Comparison of ENCODE assay signal across 34 cellular contexts in genomic region chr20:62276448-62276847, GRCh38. TPM values are rescaled to one million over a fixed set of nuclear protein-coding genes. Genes with fewer than 3 reads are reported as not detected.
DNase-seq lines count a peak whose midpoint lies in the region; ATAC-seq and TF ChIP-seq lines count a peak whose summit lies in the region.
"Had no signal": no experiment of that assay in that cellular context is flagged by ENCODE, and none has a peak within 500 bp of the region (broad histone marks: within the 10 kb centered on the region; RNA-seq: fewer than 3 reads in every experiment).

No MANE protein-coding gene starts in this region.

- intact Hi-C loops in gastrocnemius medialis (cut with DNase I; ENCODE audit: low total_unique reads), result no loop called here

- peak; percentile 90 to 94 for ATAC-seq in gastrocnemius medialis
- ATAC-seq in foreskin keratinocyte, result no peak
- ATAC-seq: activated CD4-positive, CD25-positive, alpha-beta regulatory T cell treated with anti-CD3 and anti-CD28 coated beads, Interleukin-2, amount 50 U/mL, for 24 hours; activated CD8-positive, alpha-beta memory T cell treated with anti-CD3 and anti-CD28 coated beads, Interleukin-2, amount 10 ng/mL, durations not matched to agents 7 days and 5 days; CD8-positive, alpha-beta T cell; left lung; naive thymus-derived CD4-positive, alpha-beta T cell; Panc1 had no signal

- H3K27ac ChIP-seq in right atrium auricular region (peak overlapping the region; percentile 45 to 66), gastrocnemius medialis (peak overlapping the region; percentile 77 to 95 (median 90)), foreskin keratinocyte (no peak overlapping the region)
- H3K27ac ChIP-seq in effector memory CD4-positive, alpha-beta T cell (ENCODE audit: insufficient read depth, low read length, poor library complexity, severe bottlenecking), result no peak overlapping the region
- H3K27ac ChIP-seq: HL-60, left lung, uterus had no signal

- no peak overlapping the region for H3K4me3 ChIP-seq in right atrium auricular region
- no peak overlapping the region for H3K4me3 ChIP-seq in gastrocnemius medialis
- no peak overlapping the region for H3K4me3 ChIP-seq in effector memory CD4-positive, alpha-beta T cell (ENCODE audit: insufficient read depth, low read depth, low read length, poor library complexity, severe bottlenecking)
- H3K4me3 ChIP-seq: left lung, uterus had no signal

- in situ Hi-C loops in G401 (cut with HindIII; ENCODE audit: low sequenced_read_pairs) (loop anchor here (25.0 kb wide), 1 partner anchor 264 kb away; no protein-coding TSS in a partner anchor), gastrocnemius medialis (cut with MboI; ENCODE audit: low sequenced_read_pairs in 4 of 4) (loop anchor here in 1 of 4 donors (25.0 kb wide), 1 partner anchor 111 kb away; the partner anchor contains the start of gene RPS21)

- H3K4me1 ChIP-seq in right atrium auricular region, result peaks cover 0 to 19% of the 10 kb centered on the region in 2 donors
- H3K4me1 ChIP-seq in gastrocnemius medialis, result peaks cover 17 to 29% of the 10 kb centered on the region in 2 donors
- H3K4me1 ChIP-seq in foreskin keratinocyte, result no peaks in the 10 kb centered on the region
- no peaks in the 10 kb centered on the region for H3K4me1 ChIP-seq in effector memory CD4-positive, alpha-beta T cell (ENCODE audit: control insufficient read depth, insufficient read depth, low read length, poor library complexity, severe bottlenecking)
- H3K4me1 ChIP-seq: left lung, uterus had no signal

- H3K36me3 ChIP-seq in right atrium auricular region, result peaks cover 55% of the 10 kb centered on the region
- H3K36me3 ChIP-seq in gastrocnemius medialis, result peaks cover 0 to 45% of the 10 kb centered on the region in 2 donors
- peaks cover 54% of the 10 kb centered on the region for H3K36me3 ChIP-seq in effector memory CD4-positive, alpha-beta T cell (ENCODE audit: control insufficient read depth, insufficient read depth, low read length)
- H3K36me3 ChIP-seq: uterus had no signal

- H3K9me3 ChIP-seq in right atrium auricular region (no peaks in the 10 kb centered on the region), gastrocnemius medialis (no peaks in the 10 kb centered on the region)
- H3K9me3 ChIP-seq in effector memory CD4-positive, alpha-beta T cell (ENCODE audit: control insufficient read depth, low read length), result no peaks in the 10 kb centered on the region
- H3K9me3 ChIP-seq: left lung, uterus had no signal

- DNase-seq in G401 (ENCODE audit: low spot score) (peak; percentile 99), cerebellar cortex (ENCODE audit: low spot score) (peak; percentile 98), right atrium auricular region (ENCODE audit: low spot score) (no peak), gastrocnemius medialis (peak; percentile 94 to 98), NCI-H1436 treated with DMSO at 0.1 percent for 48 hours (lab: John Stamatoyannopoulos, UW) (no peak), foreskin keratinocyte (no peak), occipital lobe (lab: John Stamatoyannopoulos, UW) (no peak)
- DNase-seq in effector memory CD4-positive, alpha-beta T cell, result no peak
- DNase-seq: activated CD4-positive, alpha-beta T cell treated with anti-CD3 and anti-CD28 coated beads, Interleukin-2, amount 50 U/mL, for 4 hours; activated CD8-positive, alpha-beta memory T cell treated with anti-CD3 and anti-CD28 coated beads, Interleukin-2, amount 10 ng/mL, durations not matched to agents 7 days and 5 days; activated T-cell treated with anti-CD3 and anti-CD28 coated beads, Interleukin-2, amount 50 U/mL, for 48 hours; AML-193; CD8-positive, alpha-beta T cell; GOT3; KG1; left lung; MM.1S; naive thymus-derived CD4-positive, alpha-beta T cell; NCI-H1105 treated with DMSO at 0.1 percent for 48 hours; NCI-H1930; NCI-H524 treated with DMSO at 0.1 percent for 48 hours; SHP77 treated with DMSO at 0.1 percent for 48 hours; stimulated activated CD4-positive, alpha-beta T cell treated with anti-CD3 and anti-CD28 coated beads, Interleukin-1b, Interleukin-23, amount 100 ng/mL, for 48 hours; T-helper 2 cell; uterus had no signal

- TF ChIP-seq POLR2A in gastrocnemius medialis (IDR thresholded peaks at IDR 0.05), result no peak

- TF ChIP-seq CTCF in right atrium auricular region (IDR thresholded peaks at IDR 0.05) (no peak), gastrocnemius medialis (IDR thresholded peaks at IDR 0.05 in 4 of 5, conservative IDR thresholded peaks at IDR 0.05 in 1 of 5) (peak in 1 of 5 experiments; percentile 13), foreskin keratinocyte (conservative IDR thresholded peaks at IDR 0.05) (no peak)

- H3K27me3 ChIP-seq in right atrium auricular region, result no peaks in the 10 kb centered on the region
- no peaks in the 10 kb centered on the region for H3K27me3 ChIP-seq in gastrocnemius medialis
- H3K27me3 ChIP-seq in foreskin keratinocyte, result no peaks in the 10 kb centered on the region
- H3K27me3 ChIP-seq in effector memory CD4-positive, alpha-beta T cell (replicated peaks; ENCODE audit: control insufficient read depth, insufficient read depth, low read length, poor library complexity, severe bottlenecking), result no peaks in the 10 kb centered on the region
- H3K27me3 ChIP-seq: left lung, uterus had no signal

RNA-seq across cellular contexts. Expression of gene ADRM1, which starts 26.3 kb away (rescaled TPM):
- 209 and 255 TPM in 2 replicates for total RNA-seq in G401 (2014; rRNA removed; shearing (Covaris generic))
- total RNA-seq in right atrium auricular region (100 to 1,000 TPM in 1 of 2 donors, 10 to 100 TPM in 1; 95.9 to 128 TPM), gastrocnemius medialis (100 to 1,000 TPM; 389 to 644 (median 611) TPM), foreskin keratinocyte (176 and 180 TPM in 2 replicates), occipital lobe (30.6 TPM)
- polyA plus RNA-seq in foreskin keratinocyte, result 223 and 226 TPM in 2 replicates

RNA-seq across cellular contexts. Expression of gene OSBPL2, which starts 38.1 kb away (rescaled TPM):
- 18.0 and 19.6 TPM in 2 replicates for total RNA-seq in G401 (2014; rRNA removed; shearing (Covaris generic))
- total RNA-seq in right atrium auricular region, result 10 to 100 TPM; 27.2 to 29.6 TPM
- total RNA-seq in gastrocnemius medialis, result 10 to 100 TPM; 15.8 to 26.4 (median 19.6) TPM
- total RNA-seq in foreskin keratinocyte, result 21.8 and 26.2 TPM in 2 replicates
- 13.0 and 13.2 TPM in 2 replicates for polyA plus RNA-seq in foreskin keratinocyte
- 39.8 TPM for total RNA-seq in occipital lobe

RNA-seq across cellular contexts. Expression of gene HRH3, which starts 56.4 kb away (rescaled TPM):
- total RNA-seq in G401 (2014; rRNA removed; shearing (Covaris generic)), result not detected in 2 replicates
- total RNA-seq in right atrium auricular region (not detected), gastrocnemius medialis (not detected), foreskin keratinocyte (not detected in 2 replicates), occipital lobe (0.47 TPM)
- polyA plus RNA-seq in foreskin keratinocyte, result not detected in 2 replicates
- total RNA-seq: A673; activated CD8-positive, alpha-beta memory T cell treated with anti-CD3 and anti-CD28 coated beads, Interleukin-2, amount 10 ng/mL, durations not matched to agents 7 days and 5 days; CD8-positive, alpha-beta T cell; Daoy; fibroblast of lung; left lung; mesenteric fat pad; naive thymus-derived CD4-positive, alpha-beta T cell; omental fat pad; renal cortical epithelial cell; uterus had no signal
- polyA plus RNA-seq: fibroblast of lung; naive thymus-derived CD4-positive, alpha-beta T cell had no signal

Comparison
In these comparisons a context has a peak if more than half of its experiments do, and no peak if none do; other contexts are left out.
1. DNase-seq: peak in G401 (single experiment), cerebellar cortex (single experiment) and gastrocnemius medialis (2 of 2); none in right atrium auricular region (single experiment), NCI-H1436 treated with DMSO at 0.1 percent for 48 hours (single experiment), foreskin keratinocyte (0 of 2), effector memory CD4-positive, alpha-beta T cell (0 of 3) and occipital lobe (single experiment).
2. H3K27ac ChIP-seq: peak in right atrium auricular region (2 of 2) and gastrocnemius medialis (4 of 4); none in foreskin keratinocyte (single experiment) and effector memory CD4-positive, alpha-beta T cell (single experiment).